ENCODE assay signal across 26 cellular contexts in genomic region chr6:37923514-37923913, GRCh38.
"Had no signal": no experiment of that assay in that cellular context is flagged by ENCODE, and none has a peak within 500 bp of the region (broad histone marks: within the 10 kb centered on the region; RNA-seq: fewer than 3 reads in every experiment).

No MANE protein-coding gene starts in this region.

- DNase-seq: head of caudate nucleus; hippocampal formation; kidney; left colon; left lung; lower lobe of right lung; mammary epithelial cell; mesenchymal stem cell; naive thymus-derived CD8-positive, alpha-beta T cell; ovary; small intestine; spleen; stimulated activated CD4-positive, alpha-beta T cell treated with anti-CD3 and anti-CD28 coated beads, Interleukin-2, amount 100 ng/mL, for 48 hours; stimulated activated CD4-positive, alpha-beta T cell treated with anti-CD3 and anti-CD28 coated beads, Interleukin-4, amount 100 ng/mL, for 4 hours; stimulated activated CD8-positive, alpha-beta memory T cell treated with anti-CD3 and anti-CD28 coated beads, Interleukin-4, amount 100 ng/mL, for 48 hours; stimulated activated naive CD4-positive, alpha-beta T cell; tibial artery; trophoblast cell; upper lobe of right lung had no signal

- H3K27ac Mint-ChIP-seq: progenitor cell of endocrine pancreas; stimulated activated naive CD8-positive, alpha-beta T cell treated with anti-CD3 and anti-CD28 coated beads, Interleukin-15, Interleukin-2, amounts not matched to agents 100 ng/mL and 50 ng/mL, for 24 hours had no signal

- ATAC-seq: left colon, left lung, lower lobe of right lung, sciatic nerve, upper lobe of right lung had no signal

- H3K27me3 ChIP-seq: left lung, ovary, right atrium auricular region, spleen, suprapubic skin, tibial artery, upper lobe of right lung had no signal

- H3K36me3 ChIP-seq: left lung, lower lobe of right lung, ovary, right atrium auricular region, spleen, suprapubic skin, thoracic aorta, tibial artery, upper lobe of right lung had no signal

- H3K4me3 ChIP-seq: left lung, lower lobe of right lung, ovary, right atrium auricular region, spleen, suprapubic skin, thoracic aorta, tibial artery, upper lobe of right lung had no signal

- FAIRE-seq: small intestine, urothelium cell line had no signal

- H3K9me3 ChIP-seq: left lung, lower lobe of right lung, ovary, right atrium auricular region, spleen, suprapubic skin, thoracic aorta, tibial artery, upper lobe of right lung had no signal

- H3K9me3 Mint-ChIP-seq: naive thymus-derived CD8-positive, alpha-beta T cell; stimulated activated naive CD8-positive, alpha-beta T cell treated with anti-CD3 and anti-CD28 coated beads, Interleukin-15, Interleukin-2, amounts not matched to agents 100 ng/mL and 50 ng/mL, for 24 hours had no signal

- H3K4me3 Mint-ChIP-seq: stimulated activated naive CD8-positive, alpha-beta T cell treated with anti-CD3 and anti-CD28 coated beads, Interleukin-15, Interleukin-2, amounts not matched to agents 100 ng/mL and 50 ng/mL, for 24 hours had no signal

- H3K27ac ChIP-seq: left lung, lower lobe of right lung, ovary, right atrium auricular region, spleen, suprapubic skin, thoracic aorta, tibial artery, upper lobe of right lung had no signal

- H3K27me3 Mint-ChIP-seq: naive thymus-derived CD8-positive, alpha-beta T cell; progenitor cell of endocrine pancreas; stimulated activated naive CD8-positive, alpha-beta T cell treated with anti-CD3 and anti-CD28 coated beads, Interleukin-15, Interleukin-2, amounts not matched to agents 100 ng/mL and 50 ng/mL, for 24 hours had no signal
